1 cellular context compared by ENCODE assay signal in the genomic region with DNA sequence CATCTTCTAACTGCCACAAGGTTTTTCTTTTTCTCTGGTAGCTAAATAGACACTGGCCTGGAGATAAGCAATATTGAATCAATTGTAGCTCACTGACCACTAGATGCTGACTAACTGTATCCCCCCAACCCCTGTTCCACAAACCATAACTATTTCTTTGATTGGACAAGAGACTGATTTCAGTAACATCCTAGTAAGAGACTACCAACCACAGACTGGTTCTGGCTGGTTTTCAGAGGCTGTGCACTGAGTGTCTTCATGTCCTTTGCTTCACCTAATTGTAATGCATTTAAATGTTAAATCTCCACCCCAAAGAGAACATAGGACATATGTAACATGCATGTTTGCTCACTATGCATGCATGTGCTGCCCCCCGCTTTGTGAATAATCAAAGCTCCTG.
TF ChIP-seq lines count a peak whose summit lies in the region.

No MANE protein-coding gene starts in this region.

TF ChIP-seq in GM12878, 131 proteins besides CTCF, POLR2A, EP300 and RAD21:
- TF ChIP-seq CREM (IDR thresholded peaks at IDR 0.05; ENCODE audit: low read depth), result no peak
- no peak for TF ChIP-seq NFIC (IDR thresholded peaks at IDR 0.05; ENCODE audit: low read depth, low read length)
- TF ChIP-seq, protein P1, sequence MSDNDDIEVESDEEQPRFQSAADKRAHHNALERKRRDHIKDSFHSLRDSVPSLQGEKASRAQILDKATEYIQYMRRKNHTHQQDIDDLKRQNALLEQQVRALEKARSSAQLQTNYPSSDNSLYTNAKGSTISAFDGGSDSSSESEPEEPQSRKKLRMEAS (IDR thresholded peaks at IDR 0.05; ENCODE audit: low read depth, low read length), result no peak
